21 cellular contexts compared by ENCODE assay signal in the genomic region with DNA sequence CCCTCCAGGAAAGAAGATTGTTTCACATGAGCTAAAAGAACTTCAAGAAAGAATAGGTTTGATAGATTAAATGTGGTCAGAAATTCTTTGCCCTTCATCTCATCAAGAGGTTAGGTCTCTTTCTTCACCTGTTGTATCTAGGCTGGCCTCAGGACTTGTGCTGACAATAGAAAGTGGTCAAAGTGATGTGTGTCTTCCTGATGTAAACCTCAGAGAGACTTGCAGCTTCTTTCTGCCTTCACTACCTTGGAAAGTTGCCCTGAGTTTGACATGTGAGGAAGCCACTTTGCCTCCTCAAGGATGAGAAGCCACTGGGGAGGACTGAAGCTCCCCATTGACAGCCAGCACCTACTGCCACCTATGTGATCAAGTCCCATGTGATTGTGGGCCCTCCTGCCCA.
"Had no signal": no experiment of that assay in that cellular context is flagged by ENCODE, and none has a peak within 500 bp of the region (broad histone marks: within the 10 kb centered on the region; RNA-seq: fewer than 3 reads in every experiment).

No MANE protein-coding gene starts in this region.

- H3K9me3 ChIP-seq: MG63, SJCRH30 had no signal

- H3K36me3 ChIP-seq: MG63, SJCRH30 had no signal

- DNase-seq: Karpas-422, KBM-7, MG63, NCI-H1092, NCI-H1105 treated with DMSO at 0.1 percent for 48 hours, NCI-H1417 treated with DMSO at 0.1 percent for 48 hours, NCI-H146, NCI-H1694 treated with DMSO at 0.1 percent for 48 hours, NCI-H1930, NCI-H2081, NCI-H2107, NCI-H2227 treated with DMSO at 0.1 percent for 48 hours, NCI-H524, NCI-H526 treated with DMSO at 0.1 percent for 48 hours, NCI-H748 treated with DMSO at 0.1 percent for 48 hours, SHP77 treated with DMSO at 0.1 percent for 48 hours, SJCRH30 had no signal

- ATAC-seq: Panc1, Right ventricle myocardium inferior, SK-N-SH treated with all-trans-retinoic acid at 6 μM for 48 hours had no signal

- H3K27ac ChIP-seq: HL-60, SJCRH30 had no signal

- H3K4me3 ChIP-seq: MG63, SJCRH30 had no signal

- H3K27me3 ChIP-seq: MG63, SJCRH30 had no signal
